ENCODE assay signal across 8 cellular contexts in genomic region chr16:70428178-70428998, GRCh38. TPM values are rescaled to one million over a fixed set of nuclear protein-coding genes. Genes with fewer than 3 reads are reported as not detected.
DNase-seq lines count a peak whose midpoint lies in the region; ATAC-seq, FAIRE-seq and TF ChIP-seq lines count a peak whose summit lies in the region.

No MANE protein-coding gene starts in this region.

- peak; percentile 71 for FAIRE-seq in TTC549 (lab: Jason Lieb, UNC)

- no peak for TF ChIP-seq CTCF in LNCaP clone FGC (IDR thresholded peaks at IDR 0.05; ENCODE audit: control insufficient read depth, extremely low read depth, insufficient read depth)
- TF ChIP-seq CTCF in dorsolateral prefrontal cortex (IDR thresholded peaks at IDR 0.05 in 54 of 56, conservative IDR thresholded peaks at IDR 0.05 in 2 of 56; ENCODE audit: low read depth in 1 of 56, partially characterized antibody in 56 of 56): no peak
- no peak for TF ChIP-seq CTCF in lower lobe of right lung (IDR thresholded peaks at IDR 0.05)

- peak overlapping the region in 50 of 59 donors; percentile 13 to 83 (median 55) for H3K27ac ChIP-seq in dorsolateral prefrontal cortex
- peak overlapping the region; percentile 77 for H3K27ac ChIP-seq in lower lobe of right lung

- no peaks in the 10 kb centered on the region for H3K27me3 ChIP-seq in dorsolateral prefrontal cortex
- H3K27me3 ChIP-seq in lower lobe of right lung (ENCODE audit: low read depth): no peaks in the 10 kb centered on the region

- DNase-seq in AML-193 (lab: John Stamatoyannopoulos, UW) (peak; percentile 88 to 92), LNCaP clone FGC (ENCODE audit: low read depth) (peak; percentile 77), dorsolateral prefrontal cortex (peak; percentile 40 to 84 (median 70)), lower lobe of right lung (peak; percentile 90), RKO (ENCODE audit: low spot score) (no peak)
- peak; percentile 27 to 60 for DNase-seq in stimulated activated CD8-positive, alpha-beta memory T cell treated with anti-CD3 and anti-CD28 coated beads, Interleukin-7, amount 100 ng/mL, for 4 hours (ENCODE audit: low read depth in 2 of 2)

- no peaks in the 10 kb centered on the region for H3K36me3 ChIP-seq in lower lobe of right lung

- ATAC-seq in GM18867 (IDR thresholded peaks at IDR 0.05; ENCODE audit: unreplicated experiment) (peak; percentile 23), lower lobe of right lung (peak; percentile 87 to 89)

- H3K4me1 ChIP-seq in lower lobe of right lung: peaks cover 67% of the 10 kb centered on the region

- intact Hi-C loops in dorsolateral prefrontal cortex (cut with DNase I): no loop called here
- intact Hi-C loops in lower lobe of right lung (cut with DNase I): no loop called here

- no peaks in the 10 kb centered on the region for H3K9me3 ChIP-seq in lower lobe of right lung

- H3K4me3 ChIP-seq in LNCaP clone FGC (ENCODE audit: low read depth, low read length): no peak overlapping the region
- H3K4me3 ChIP-seq in dorsolateral prefrontal cortex: peak overlapping the region in 5 of 59 donors; percentile 0 to 27 (median 10)
- peak overlapping the region; percentile 0 for H3K4me3 ChIP-seq in lower lobe of right lung

RNA-seq across cellular contexts. Expression of gene ST3GAL2, which starts 10.5 kb away (rescaled TPM):
- 10 to 100 TPM; 15.9 to 62.9 (median 30.9) TPM for total RNA-seq in dorsolateral prefrontal cortex
- total RNA-seq in lower lobe of right lung: 31.8 TPM

RNA-seq across cellular contexts. Expression of gene FCSK, which starts 26.0 kb away (rescaled TPM):
- total RNA-seq in dorsolateral prefrontal cortex (10 to 100 TPM; 15.7 to 38.7 (median 23.8) TPM), lower lobe of right lung (23.8 TPM)
